ENCODE assay signal across 22 cellular contexts in the genomic region with DNA sequence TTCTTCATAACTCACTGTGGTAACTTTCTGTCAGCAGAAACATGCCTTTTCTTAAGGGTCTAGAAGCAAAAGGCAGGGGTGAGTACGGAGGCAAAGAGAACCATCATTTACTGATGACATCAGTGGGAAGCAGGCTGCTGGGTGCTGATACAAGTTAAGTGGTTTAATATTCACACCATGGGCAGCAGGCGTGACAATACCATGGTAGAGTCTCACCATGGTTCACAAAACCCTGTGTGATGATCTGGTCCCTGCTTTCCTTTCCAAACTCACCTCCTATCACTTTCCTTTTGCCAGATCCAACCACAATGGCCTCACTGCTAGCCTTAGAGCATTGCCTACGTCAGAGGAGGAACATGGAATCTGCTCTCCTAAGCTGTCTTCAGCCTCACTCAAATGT. TPM values are rescaled to one million over a fixed set of nuclear protein-coding genes. Genes with fewer than 3 reads are reported as not detected.
"Had no signal": no experiment of that assay in that cellular context is flagged by ENCODE, and none has a peak within 500 bp of the region (broad histone marks: within the 10 kb centered on the region; RNA-seq: fewer than 3 reads in every experiment).

No MANE protein-coding gene starts in this region.

- H3K27ac ChIP-seq: Peyer's patch had no signal

- ATAC-seq: activated CD4-positive, CD25-positive, alpha-beta regulatory T cell treated with anti-CD3 and anti-CD28 coated beads, Interleukin-2, amount 50 U/mL, for 24 hours; activated CD8-positive, alpha-beta T cell treated with anti-CD3 and anti-CD28 coated beads for 36 hours; activated T-cell treated with anti-CD3 and anti-CD28 coated beads, Interleukin-2, amount 50 U/mL, for 72 hours had no signal

- H3K4me3 ChIP-seq: Peyer's patch had no signal

- H3K4me1 Mint-ChIP-seq: activated naive CD4-positive, alpha-beta T cell treated with anti-CD3 and anti-CD28 coated beads, Interleukin-2, amount 10 ng/mL, durations not matched to agents 7 days and 5 days had no signal

- H3K27ac Mint-ChIP-seq: activated CD8-positive, alpha-beta T cell treated with anti-CD3 and anti-CD28 coated beads for 36 hours; activated naive CD4-positive, alpha-beta T cell treated with anti-CD3 and anti-CD28 coated beads, Interleukin-2, amount 10 ng/mL, durations not matched to agents 7 days and 5 days; activated naive CD8-positive, alpha-beta T cell treated with anti-CD3 and anti-CD28 coated beads for 36 hours; activated T-cell treated with anti-CD3 and anti-CD28 coated beads, Interleukin-2, amount 50 U/mL, for 72 hours; activated T-helper 2 cell treated with anti-CD3 and anti-CD28 coated beads, Interferon-gamma antibody, Interleukin-2, Interleukin-4, amounts not matched to agents 10 μg/mL and 5 μg/mL and 100 μg/mL, durations not matched to agents 14 hours and 24 hours and 36 hours; T-helper 1 cell treated with Interleukin-12 subunit alpha and Interleukin-12 subunit beta and Interleukin-4 antibody, amounts not matched to agents 30 μg/mL and 1 μg/mL, for 36 hours had no signal

- H3K9me3 ChIP-seq: Peyer's patch had no signal

- H3K36me3 Mint-ChIP-seq: activated naive CD4-positive, alpha-beta T cell treated with anti-CD3 and anti-CD28 coated beads, Interleukin-2, amount 10 ng/mL, durations not matched to agents 7 days and 5 days; activated naive CD8-positive, alpha-beta T cell treated with anti-CD3 and anti-CD28 coated beads for 36 hours had no signal

- H3K9me3 Mint-ChIP-seq: activated CD8-positive, alpha-beta T cell treated with anti-CD3 and anti-CD28 coated beads for 36 hours; activated naive CD4-positive, alpha-beta T cell treated with anti-CD3 and anti-CD28 coated beads, Interleukin-2, amount 10 ng/mL, durations not matched to agents 7 days and 5 days; activated naive CD8-positive, alpha-beta T cell treated with anti-CD3 and anti-CD28 coated beads for 36 hours; activated T-cell treated with anti-CD3 and anti-CD28 coated beads, Interleukin-2, amount 50 U/mL, for 72 hours; activated T-helper 2 cell treated with anti-CD3 and anti-CD28 coated beads, Interferon-gamma antibody, Interleukin-2, Interleukin-4, amounts not matched to agents 10 μg/mL and 5 μg/mL and 100 μg/mL, durations not matched to agents 14 hours and 24 hours and 36 hours; T-helper 1 cell treated with Interleukin-12 subunit alpha and Interleukin-12 subunit beta and Interleukin-4 antibody, amounts not matched to agents 30 μg/mL and 1 μg/mL, for 36 hours had no signal

- H3K36me3 ChIP-seq: Peyer's patch had no signal

- H3K27me3 ChIP-seq: Peyer's patch had no signal

- DNase-seq: activated CD4-positive, alpha-beta T cell treated with anti-CD3 and anti-CD28 coated beads for 4 hours; activated CD8-positive, alpha-beta memory T cell treated with anti-CD3 and anti-CD28 coated beads, Interleukin-2, amount 50 U/mL, for 4 hours; activated CD8-positive, alpha-beta T cell treated with anti-CD3 and anti-CD28 coated beads for 36 hours; activated gamma-delta T cell treated with Interleukin-2 at 50 U/mL for 16 hours; activated naive CD4-positive, alpha-beta T cell treated with anti-CD3 and anti-CD28 coated beads, Interleukin-2, amount 10 ng/mL, durations not matched to agents 7 days and 5 days; activated naive CD8-positive, alpha-beta T cell treated with anti-CD3 and anti-CD28 coated beads for 36 hours; activated T-cell treated with anti-CD3 and anti-CD28 coated beads, Interleukin-2, amount 50 U/mL, for 72 hours; cerebellar nuclear complex; MM.1S; NCI-H1105; NCI-H1436; NCI-H187; NCI-H2081; NCI-H446; NCI-H524; Peyer's patch; SHP77 treated with DMSO at 0.1 percent for 48 hours had no signal

- H3K4me3 Mint-ChIP-seq: activated CD8-positive, alpha-beta T cell treated with anti-CD3 and anti-CD28 coated beads for 36 hours; activated naive CD4-positive, alpha-beta T cell treated with anti-CD3 and anti-CD28 coated beads, Interleukin-2, amount 10 ng/mL, durations not matched to agents 7 days and 5 days; activated naive CD8-positive, alpha-beta T cell treated with anti-CD3 and anti-CD28 coated beads for 36 hours; activated T-cell treated with anti-CD3 and anti-CD28 coated beads, Interleukin-2, amount 50 U/mL, for 72 hours; T-helper 1 cell treated with Interleukin-12 subunit alpha and Interleukin-12 subunit beta and Interleukin-4 antibody, amounts not matched to agents 30 μg/mL and 1 μg/mL, for 36 hours had no signal

RNA-seq across cellular contexts. Expression of a gene that starts 8.7 kb away (rescaled TPM):
- total RNA-seq: activated CD8-positive, alpha-beta T cell treated with anti-CD3 and anti-CD28 coated beads for 36 hours; activated T-helper 2 cell treated with anti-CD3 and anti-CD28 coated beads, Interferon-gamma antibody, Interleukin-2, Interleukin-4, amounts not matched to agents 10 μg/mL and 5 μg/mL and 100 μg/mL, durations not matched to agents 14 hours and 24 hours and 36 hours; cardiac septum; SK-MEL-5 had no signal
